32 cellular contexts compared by ENCODE assay signal in the genomic region with DNA sequence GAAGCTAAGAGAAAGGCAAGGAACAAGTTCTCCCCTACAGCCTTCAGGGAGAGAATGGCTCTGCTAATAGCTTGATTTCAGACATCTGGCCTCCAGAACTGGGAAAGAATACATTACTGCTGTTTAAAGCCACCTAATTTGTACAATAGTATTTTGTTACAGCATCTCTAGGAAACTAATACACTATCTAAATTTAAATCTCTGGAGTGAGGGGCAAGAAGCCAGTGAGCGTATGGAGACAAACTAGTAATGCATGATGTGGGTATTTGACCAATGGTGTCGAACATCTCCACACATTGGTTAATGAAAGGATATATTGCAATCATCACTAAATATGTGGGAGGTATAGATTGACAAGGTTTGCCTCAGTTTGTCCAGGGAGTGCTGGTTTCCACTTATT.
DNase-seq lines count a peak whose midpoint lies in the region; ATAC-seq, FAIRE-seq and TF ChIP-seq lines count a peak whose summit lies in the region.
"Had no signal": no experiment of that assay in that cellular context is flagged by ENCODE, and none has a peak within 500 bp of the region (broad histone marks: within the 10 kb centered on the region; RNA-seq: fewer than 3 reads in every experiment).

No MANE protein-coding gene starts in this region.

- 46% methylated on average over 2 of the region's 2 CpGs for WGBS in HepG2 (ENCODE audit: low lambda C conversion rate)
- 91% methylated on average over 2 of the region's 2 CpGs for WGBS in right lobe of liver (ENCODE audit: insufficient coverage, low coverage, low lambda C conversion rate, missing lambda C conversion rate)
- WGBS in endodermal cell (ENCODE audit: insufficient coverage in 1 of 2, insufficient read length in 1 of 2), 2 experiments, result 100% methylated on average over 2 of the region's 2 CpGs; no CpG with 5 or more reads in 1 of the 2 experiments

- H3K36me3 ChIP-seq in HepG2 (replicated peaks in 1 of 2; ENCODE audit: control insufficient read depth in 1 of 2, insufficient read depth in 2 of 2, low read length in 2 of 2) (no peaks in the 10 kb centered on the region), right lobe of liver (no peaks in the 10 kb centered on the region), endodermal cell (ENCODE audit: control insufficient read depth, insufficient read depth, low read length) (no peaks in the 10 kb centered on the region)
- H3K36me3 ChIP-seq: BE2C; BLaER1; BLaER1 treated with 17β-estradiol and CSF1 and Interleukin-3, amounts not matched to agents 10 nM and 100 nM had no signal

- TF ChIP-seq CTCF in HepG2 (CRISPR knock-in tag; IDR thresholded peaks at IDR 0.05), result no peak
- TF ChIP-seq CTCF in right lobe of liver (IDR thresholded peaks at IDR 0.05), result no peak
- TF ChIP-seq CTCF in endodermal cell (conservative IDR thresholded peaks at IDR 0.05), result no peak

- peaks cover under 1% of the 10 kb centered on the region for H3K4me1 ChIP-seq in HepG2 (ENCODE audit: insufficient read depth, low read length)
- H3K4me1 ChIP-seq in right lobe of liver, result no peaks in the 10 kb centered on the region
- H3K4me1 ChIP-seq in endodermal cell (ENCODE audit: control insufficient read depth, insufficient read depth, low read length), result no peaks in the 10 kb centered on the region
- H3K4me1 ChIP-seq: A549; BE2C; BLaER1; BLaER1 treated with 17β-estradiol and CSF1 and Interleukin-3, amounts not matched to agents 10 nM and 100 nM had no signal

- H3K27me3 ChIP-seq in HepG2 (ENCODE audit: control insufficient read depth in 1 of 2, insufficient read depth in 2 of 2, low read length in 2 of 2), result no peaks in the 10 kb centered on the region
- no peaks in the 10 kb centered on the region for H3K27me3 ChIP-seq in right lobe of liver
- H3K27me3 ChIP-seq in endodermal cell (ENCODE audit: control insufficient read depth, insufficient read depth, low read length, poor library complexity, severe bottlenecking), result no peaks in the 10 kb centered on the region
- H3K27me3 ChIP-seq: BE2C; BLaER1; BLaER1 treated with 17β-estradiol and CSF1 and Interleukin-3, amounts not matched to agents 10 nM and 100 nM had no signal

- in situ Hi-C loops in HepG2 (cut with HindIII; ENCODE audit: extremely low pct_ligation_motif_present, low pct_unique_long_range_greater_than_20kb), result no loop called here

- no peak for TF ChIP-seq RAD21 in HepG2 (CRISPR knock-in tag; IDR thresholded peaks at IDR 0.05)

- TF ChIP-seq EP300 in HepG2 (IDR thresholded peaks at IDR 0.05; ENCODE audit: low read depth in 2 of 2, low read length in 2 of 2), result no peak
- no peak for TF ChIP-seq EP300 in HepG2 (CRISPR knock-in tag; IDR thresholded peaks at IDR 0.05; ENCODE audit: borderline replicate concordance)

- no peaks in the 10 kb centered on the region for H3K9me3 Mint-ChIP-seq in endodermal cell
- H3K9me3 Mint-ChIP-seq: CD4-positive, alpha-beta T cell had no signal

- FAIRE-seq in HepG2 (lab: Jason Lieb, UNC), result no peak
- FAIRE-seq: A204.1, A549, D721Med had no signal

- no peak overlapping the region for H3K27ac Mint-ChIP-seq in endodermal cell
- H3K27ac Mint-ChIP-seq: B cell; CD14-positive monocyte; CD4-positive, alpha-beta memory T cell; CD4-positive, alpha-beta T cell; CD4-positive, CD25-positive, alpha-beta regulatory T cell; CD8-positive, alpha-beta memory T cell; CD8-positive, alpha-beta T cell had no signal

- TF ChIP-seq POLR2A in HepG2 (IDR thresholded peaks at IDR 0.05; ENCODE audit: insufficient read depth in 1 of 2, low read depth in 2 of 2, low read length in 2 of 2), result no peak
- no peak for TF ChIP-seq POLR2A in right lobe of liver (IDR thresholded peaks at IDR 0.05)

- no peaks in the 10 kb centered on the region for H3K27me3 Mint-ChIP-seq in endodermal cell (ENCODE audit: insufficient read depth)
- H3K27me3 Mint-ChIP-seq: CD4-positive, CD25-positive, alpha-beta regulatory T cell had no signal

- H3K9me3 ChIP-seq in HepG2 (ENCODE audit: low read length) (no peaks in the 10 kb centered on the region), right lobe of liver (no peaks in the 10 kb centered on the region), endodermal cell (ENCODE audit: control insufficient read depth, low read length) (peaks cover 11% of the 10 kb centered on the region)
- H3K9me3 ChIP-seq: A549; BE2C; BLaER1; BLaER1 treated with 17β-estradiol and CSF1 and Interleukin-3, amounts not matched to agents 10 nM and 100 nM had no signal

- no peaks in the 10 kb centered on the region for H3K36me3 Mint-ChIP-seq in endodermal cell (ENCODE audit: low read depth)
- H3K36me3 Mint-ChIP-seq: CD14-positive monocyte; CD4-positive, alpha-beta memory T cell; CD4-positive, CD25-positive, alpha-beta regulatory T cell; CD8-positive, alpha-beta memory T cell; CD8-positive, alpha-beta T cell had no signal

- H2AFZ ChIP-seq in HepG2 (ENCODE audit: low read length), result no peak overlapping the region

- H3K4me3 ChIP-seq in HepG2 (replicated peaks in 1 of 3; ENCODE audit: insufficient read depth in 1 of 3, low read depth in 2 of 3, low read length in 3 of 3) (no peak overlapping the region), right lobe of liver (no peak overlapping the region), endodermal cell (ENCODE audit: low read length) (peak overlapping the region; percentile 22)
- H3K4me3 ChIP-seq: A549; BLaER1; BLaER1 treated with 17β-estradiol and CSF1 and Interleukin-3, amounts not matched to agents 10 nM and 100 nM had no signal

- H3K4me3 Mint-ChIP-seq in endodermal cell, result no peak overlapping the region
- H3K4me3 Mint-ChIP-seq: B cell; CD14-positive monocyte; CD4-positive, alpha-beta memory T cell; CD4-positive, alpha-beta T cell; CD4-positive, CD25-positive, alpha-beta regulatory T cell; CD8-positive, alpha-beta memory T cell; CD8-positive, alpha-beta T cell had no signal

- ATAC-seq in HepG2 (no peak), right lobe of liver (no peak), GM18873 (IDR thresholded peaks at IDR 0.05; ENCODE audit: low FRiP score, unreplicated experiment) (no peak)
- ATAC-seq: A549; CD8-positive, alpha-beta T cell had no signal

- no peak overlapping the region for H3K4me2 ChIP-seq in HepG2 (ENCODE audit: low read depth, low read length)
- H3K4me2 ChIP-seq: A549; BLaER1; BLaER1 treated with 17β-estradiol and CSF1 and Interleukin-3, amounts not matched to agents 10 nM and 100 nM had no signal

- H4K20me1 ChIP-seq in HepG2 (ENCODE audit: insufficient read depth, low read length), result no peaks in the 10 kb centered on the region
- H4K20me1 ChIP-seq: BLaER1; BLaER1 treated with 17β-estradiol and CSF1 and Interleukin-3, amounts not matched to agents 10 nM and 100 nM had no signal

- DNase-seq in HepG2 (ENCODE audit: low spot score) (no peak), right lobe of liver (no peak), endodermal cell (no peak)
- DNase-seq: 8988T; ACHN; AML-193; BE2C; C1 segment of cervical spinal cord; Calu3; CD4-positive, alpha-beta memory T cell; CD4-positive, alpha-beta T cell; CD4-positive, CD25-positive, alpha-beta regulatory T cell; CD8-positive, alpha-beta memory T cell; CD8-positive, alpha-beta T cell; COR-L47; DMS 273 treated with DMSO at 0.1 percent for 48 hours; DMS153; DMS53; DMS79; DMS79 treated with DMSO at 0.1 percent for 48 hours; DND-41; EL had no signal

- CTCF ChIA-PET in HepG2 (lab: Yijun Ruan, JAX; ENCODE audit: low intra/inter-chr PET ratio, low total read pairs), result no interaction called here

- intact Hi-C loops in HepG2 (cut with micrococcal nuclease; ENCODE audit: unreplicated experiment), result no loop called here
- intact Hi-C loops in right lobe of liver (cut with DNase I), result no loop called here

- no TSS peak for BruUV-seq in HepG2 (replicated peaks; lab: Mats Ljungman, UMichigan)

- H3K9ac ChIP-seq in HepG2 (ENCODE audit: insufficient read depth, low read depth, low read length) (no peak overlapping the region), endodermal cell (ENCODE audit: extremely low read depth, low read length, poor library complexity, severe bottlenecking) (no peak overlapping the region)
- H3K9ac ChIP-seq: BLaER1; BLaER1 treated with 17β-estradiol and CSF1 and Interleukin-3, amounts not matched to agents 10 nM and 100 nM had no signal

- POLR2A ChIA-PET in HepG2 (lab: Yijun Ruan, JAX), result no interaction called here

- no peaks in the 10 kb centered on the region for H3K4me1 Mint-ChIP-seq in endodermal cell
- H3K4me1 Mint-ChIP-seq: B cell; CD14-positive monocyte; CD4-positive, alpha-beta memory T cell; CD4-positive, CD25-positive, alpha-beta regulatory T cell; CD8-positive, alpha-beta memory T cell had no signal

- H3K79me2 ChIP-seq in HepG2 (ENCODE audit: insufficient read depth, low read length), result no peaks in the 10 kb centered on the region

- H3K27ac ChIP-seq in HepG2 (ENCODE audit: extremely low read length, insufficient read depth, low read length) (no peak overlapping the region), right lobe of liver (no peak overlapping the region), endodermal cell (ENCODE audit: low read depth, low read length) (no peak overlapping the region)
- H3K27ac ChIP-seq: 22Rv1; A549; BLaER1; BLaER1 treated with 17β-estradiol and CSF1 and Interleukin-3, amounts not matched to agents 10 nM and 100 nM; C4-2B had no signal

TF ChIP-seq in HepG2, 621 proteins besides CTCF, POLR2A, EP300 and RAD21:
- TF ChIP-seq HHEX (CRISPR knock-in tag; IDR thresholded peaks at IDR 0.05), result no peak
- TF ChIP-seq ZNF12 (CRISPR knock-in tag; IDR thresholded peaks at IDR 0.05), result peak; percentile 92; the same call in 1 of the 2 replicates
- no peak for TF ChIP-seq ZNF550 (CRISPR knock-in tag; IDR thresholded peaks at IDR 0.05; ENCODE audit: borderline replicate concordance)
- TF ChIP-seq PAX8 (CRISPR knock-in tag; IDR thresholded peaks at IDR 0.05; ENCODE audit: borderline replicate concordance), result no peak
- TF ChIP-seq SALL2 (CRISPR knock-in tag; IDR thresholded peaks at IDR 0.05), result no peak
TF ChIP-seq in HepG2: peak in this region for 1.
